ENCODE assay signal across 1 cellular context in genomic region chr15:80838666-80839065, GRCh38.
TF ChIP-seq lines count a peak whose summit lies in the region.

No MANE protein-coding gene starts in this region.

TF ChIP-seq in IMR-90, 13 proteins besides CTCF, POLR2A, EP300 and RAD21 (continued from another document):
- TF ChIP-seq ELK1 (IDR thresholded peaks at IDR 0.05; ENCODE audit: borderline replicate concordance, low read depth, low read length) (no peak), CHD1 (IDR thresholded peaks at IDR 0.05; ENCODE audit: low read depth, low read length) (no peak), MAZ (IDR thresholded peaks at IDR 0.05; ENCODE audit: borderline replicate concordance, low read depth, low read length) (no peak), FOS (IDR thresholded peaks at IDR 0.05; ENCODE audit: low read depth, low read length) (no peak)
